ENCODE assay signal across 32 cellular contexts in genomic region chr18:48065601-48065995, GRCh38.
DNase-seq lines count a peak whose midpoint lies in the region; ATAC-seq and TF ChIP-seq lines count a peak whose summit lies in the region.
"Had no signal": no experiment of that assay in that cellular context is flagged by ENCODE, and none has a peak within 500 bp of the region (broad histone marks: within the 10 kb centered on the region; RNA-seq: fewer than 3 reads in every experiment).

No MANE protein-coding gene starts in this region.

- CTCF ChIA-PET in SK-N-SH (lab: Yijun Ruan, JAX) = interaction anchor here (1.0 to 2.0 kb wide), 8 partner anchors 26 to 380 kb away, joined by 3 to 9 read pairs (median 4); no protein-coding TSS in a partner anchor

- H3K27me3 ChIP-seq in SK-N-SH (ENCODE audit: insufficient read depth) (no peaks in the 10 kb centered on the region), suprapubic skin (no peaks in the 10 kb centered on the region)
- H3K27me3 ChIP-seq: BLaER1, MG63, sigmoid colon, upper lobe of left lung had no signal

- DNase-seq in SK-N-SH (peak; percentile 46), SKM-1 (lab: John Stamatoyannopoulos, UW; ENCODE audit: unreplicated experiment) (peak; percentile 90), suprapubic skin (ENCODE audit: low spot score in 2 of 2) (peak in 1 of 2 donors; percentile 50), NCI-H2029 treated with DMSO at 0.1 percent for 48 hours (lab: John Stamatoyannopoulos, UW) (no peak), mucosa of gallbladder (ENCODE audit: low spot score) (no peak)
- DNase-seq in activated CD4-positive, alpha-beta T cell treated with anti-CD3 and anti-CD28 coated beads for 48 hours = no peak
- DNase-seq: activated B cell treated with CpG ODN at 0.5 μM for 24 hours; activated CD4-positive, alpha-beta T cell treated with anti-CD3 and anti-CD28 coated beads, Interleukin-2, amount 50 U/mL, for 1 hour; activated naive CD4-positive, alpha-beta T cell; activated T-cell treated with anti-CD3 and anti-CD28 coated beads, Interleukin-2, amount 50 U/mL, for 48 hours; DND-41; effector memory CD8-positive, alpha-beta T cell; GF-D8; islet precursor cell; MG63; naive B cell; NCI-H1436 treated with DMSO at 0.1 percent for 48 hours; NCI-H524 treated with DMSO at 0.1 percent for 48 hours; NK-92 treated with Interleukin-12 subunit alpha and Interleukin-12 subunit beta, amount 100 ng/mL, for 24 hours; occipital lobe; Right ventricle myocardium superior; sigmoid colon; SW 1271 had no signal

- WGBS in SK-N-SH (ENCODE audit: low lambda C conversion rate) = 57% methylated on average over 2 of the region's 3 CpGs
- WGBS in suprapubic skin = 45% methylated on average over 3 of the region's 3 CpGs

- H3K4me1 ChIP-seq in SK-N-SH (ENCODE audit: control insufficient read depth in 1 of 2, insufficient read depth in 2 of 2, low read depth in 1 of 2, low read length in 1 of 2) (peaks cover 0 to 48% of the 10 kb centered on the region in 2 experiments; a peak in 2 of 4 replicates), suprapubic skin (peaks cover 52% of the 10 kb centered on the region)
- H3K4me1 ChIP-seq: BLaER1, HAP-1, sigmoid colon, upper lobe of left lung had no signal

- no peak overlapping the region for H2AFZ ChIP-seq in SK-N-SH (ENCODE audit: low read depth)

- no peaks in the 10 kb centered on the region for H3F3A ChIP-seq in SK-N-SH (replicated peaks; ENCODE audit: insufficient read depth)

- H3K4me3 ChIP-seq in SK-N-SH (ENCODE audit: low read depth in 2 of 2, low read length in 1 of 2) (no peak overlapping the region), suprapubic skin (no peak overlapping the region)
- H3K4me3 ChIP-seq: BLaER1, HAP-1, MG63, sigmoid colon, upper lobe of left lung had no signal

- POLR2A ChIA-PET in SK-N-SH (lab: Yijun Ruan, JAX) = interaction anchor here (0.7 to 2.3 kb wide), 5 partner anchors 12 to 166 kb away, joined by 3 to 15 read pairs (median 7); no protein-coding TSS in a partner anchor

- TF ChIP-seq POLR2A in suprapubic skin (IDR thresholded peaks at IDR 0.05) = no peak

- H3K9ac ChIP-seq in SK-N-SH = no peak overlapping the region
- H3K9ac ChIP-seq: BLaER1, KMS-11 had no signal

- H4K20me1 ChIP-seq in SK-N-SH (ENCODE audit: insufficient read depth) = no peaks in the 10 kb centered on the region
- H4K20me1 ChIP-seq: BLaER1 had no signal

- no peaks in the 10 kb centered on the region for H3K9me3 ChIP-seq in SK-N-SH
- H3K9me3 ChIP-seq in suprapubic skin = no peaks in the 10 kb centered on the region
- H3K9me3 ChIP-seq: BLaER1, HAP-1, MG63, sigmoid colon, upper lobe of left lung had no signal

- no peak for TF ChIP-seq CTCF in SK-N-SH (IDR thresholded peaks at IDR 0.05)
- TF ChIP-seq CTCF in suprapubic skin (IDR thresholded peaks at IDR 0.05) = no peak

- H3K4me2 ChIP-seq in SK-N-SH = no peak overlapping the region
- H3K4me2 ChIP-seq: BLaER1, KMS-11 had no signal

- no peak for TF ChIP-seq EP300 in SK-N-SH (IDR thresholded peaks at IDR 0.05; ENCODE audit: borderline replicate concordance in 1 of 2, low read depth in 1 of 2, low read length in 1 of 2)
- no peak for TF ChIP-seq EP300 in suprapubic skin (IDR thresholded peaks at IDR 0.05)

- H3K79me2 ChIP-seq in SK-N-SH (ENCODE audit: insufficient read depth) = no peaks in the 10 kb centered on the region

- no peaks in the 10 kb centered on the region for H3K9me2 ChIP-seq in SK-N-SH

- H3K36me3 ChIP-seq in SK-N-SH (replicated peaks in 1 of 2; ENCODE audit: control insufficient read depth in 1 of 2, insufficient read depth in 2 of 2, low read length in 1 of 2) (no peaks in the 10 kb centered on the region), suprapubic skin (no peaks in the 10 kb centered on the region)
- H3K36me3 ChIP-seq: BLaER1, HAP-1, MG63, sigmoid colon, upper lobe of left lung had no signal

- TF ChIP-seq RAD21 in SK-N-SH (IDR thresholded peaks at IDR 0.05; ENCODE audit: low read length) = no peak

- no peak for ATAC-seq in SK-N-SH treated with all-trans-retinoic acid at 6 μM for 48 hours
- ATAC-seq in esophagus mucosa = peak; percentile 55
- ATAC-seq: effector memory CD8-positive, alpha-beta T cell; Panc1; stimulated activated effector memory CD8-positive, alpha-beta T cell treated with anti-CD3 and anti-CD28 coated beads, Interleukin-12 subunit alpha, Interleukin-12 subunit beta, amount 100 ng/mL, for 72 hours had no signal

- peak overlapping the region in 1 of 2 experiments; percentile 100; a peak in 2 of 4 replicates for H3K27ac ChIP-seq in SK-N-SH (ENCODE audit: low read depth in 2 of 2, low read length in 1 of 2)
- peak overlapping the region; percentile 1 for H3K27ac ChIP-seq in suprapubic skin
- H3K27ac ChIP-seq: BLaER1, HL-60, KMS-11, sigmoid colon, upper lobe of left lung had no signal

TF ChIP-seq in SK-N-SH, 30 proteins besides CTCF, POLR2A, EP300 and RAD21 (continues in another document):
- no peak for TF ChIP-seq IRF3 (IDR thresholded peaks at IDR 0.05; ENCODE audit: low read depth, low read length)
- TF ChIP-seq, protein P1, sequence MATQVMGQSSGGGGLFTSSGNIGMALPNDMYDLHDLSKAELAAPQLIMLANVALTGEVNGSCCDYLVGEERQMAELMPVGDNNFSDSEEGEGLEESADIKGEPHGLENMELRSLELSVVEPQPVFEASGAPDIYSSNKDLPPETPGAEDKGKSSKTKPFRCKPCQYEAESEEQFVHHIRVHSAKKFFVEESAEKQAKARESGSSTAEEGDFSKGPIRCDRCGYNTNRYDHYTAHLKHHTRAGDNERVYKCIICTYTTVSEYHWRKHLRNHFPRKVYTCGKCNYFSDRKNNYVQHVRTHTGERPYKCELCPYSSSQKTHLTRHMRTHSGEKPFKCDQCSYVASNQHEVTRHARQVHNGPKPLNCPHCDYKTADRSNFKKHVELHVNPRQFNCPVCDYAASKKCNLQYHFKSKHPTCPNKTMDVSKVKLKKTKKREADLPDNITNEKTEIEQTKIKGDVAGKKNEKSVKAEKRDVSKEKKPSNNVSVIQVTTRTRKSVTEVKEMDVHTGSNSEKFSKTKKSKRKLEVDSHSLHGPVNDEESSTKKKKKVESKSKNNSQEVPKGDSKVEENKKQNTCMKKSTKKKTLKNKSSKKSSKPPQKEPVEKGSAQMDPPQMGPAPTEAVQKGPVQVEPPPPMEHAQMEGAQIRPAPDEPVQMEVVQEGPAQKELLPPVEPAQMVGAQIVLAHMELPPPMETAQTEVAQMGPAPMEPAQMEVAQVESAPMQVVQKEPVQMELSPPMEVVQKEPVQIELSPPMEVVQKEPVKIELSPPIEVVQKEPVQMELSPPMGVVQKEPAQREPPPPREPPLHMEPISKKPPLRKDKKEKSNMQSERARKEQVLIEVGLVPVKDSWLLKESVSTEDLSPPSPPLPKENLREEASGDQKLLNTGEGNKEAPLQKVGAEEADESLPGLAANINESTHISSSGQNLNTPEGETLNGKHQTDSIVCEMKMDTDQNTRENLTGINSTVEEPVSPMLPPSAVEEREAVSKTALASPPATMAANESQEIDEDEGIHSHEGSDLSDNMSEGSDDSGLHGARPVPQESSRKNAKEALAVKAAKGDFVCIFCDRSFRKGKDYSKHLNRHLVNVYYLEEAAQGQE (IDR thresholded peaks at IDR 0.05; ENCODE audit: low read depth, low read length) = no peak
- no peak for TF ChIP-seq NFIC (IDR thresholded peaks at IDR 0.05; ENCODE audit: borderline replicate concordance)
- TF ChIP-seq ELF1 (IDR thresholded peaks at IDR 0.05) = no peak

TF ChIP-seq in SK-N-SH treated with all-trans-retinoic acid at 6 μM for 48 hours, 23 proteins besides CTCF, POLR2A, EP300 and RAD21:
- TF ChIP-seq OSR1 (CRISPR knock-in tag; IDR thresholded peaks at IDR 0.05) = no peak

Comparison
In these comparisons a context has a peak if more than half of its experiments do, and no peak if none do; other contexts are left out.
1. DNase-seq: peak in SK-N-SH (single experiment) and SKM-1 (single experiment); none in NCI-H2029 treated with DMSO at 0.1 percent for 48 hours (single experiment), activated CD4-positive, alpha-beta T cell treated with anti-CD3 and anti-CD28 coated beads for 48 hours (single experiment) and mucosa of gallbladder (single experiment).